Comparison of ENCODE assay signal across 8 cellular contexts in the genomic region with DNA sequence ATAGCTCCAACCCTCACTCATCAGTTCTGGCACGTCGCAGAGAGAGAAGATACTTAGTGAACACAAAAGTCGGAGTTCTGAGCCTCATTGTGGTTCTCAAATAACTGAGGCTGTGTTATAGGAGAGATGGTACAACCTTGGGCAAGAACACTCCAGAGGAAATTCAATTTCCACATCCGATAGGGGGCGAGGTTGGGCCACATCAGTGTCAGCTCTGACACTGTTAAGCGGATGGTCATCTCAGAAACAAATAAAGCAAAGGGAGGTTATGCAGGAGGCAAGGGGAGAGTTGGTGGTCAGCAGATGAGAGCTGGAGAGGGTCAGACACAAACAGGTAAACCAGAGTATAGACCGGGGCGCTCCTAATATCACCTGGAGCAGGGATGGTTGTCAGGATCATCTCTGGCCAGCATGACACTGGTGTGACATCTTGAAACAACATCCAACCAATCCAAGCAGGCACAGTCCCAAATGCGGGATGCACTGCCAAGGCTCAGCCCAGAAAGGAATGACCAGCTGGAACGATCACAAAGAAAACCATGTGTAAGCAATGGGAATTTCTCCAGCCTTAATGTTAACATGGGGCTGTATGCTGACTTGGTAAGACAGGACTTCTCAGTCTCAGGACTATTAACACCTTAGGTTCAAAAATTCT.
DNase-seq lines count a peak whose midpoint lies in the region; ATAC-seq lines count a peak whose summit lies in the region.

No MANE protein-coding gene starts in this region.

- H3K36me3 Mint-ChIP-seq in activated T-cell treated with anti-CD3 and anti-CD28 coated beads, Interleukin-2, amount 50 U/mL, for 4 hours (ENCODE audit: insufficient read depth) = no peaks in the 10 kb centered on the region

- DNase-seq in EH (ENCODE audit: low read depth) (peak; percentile 62), M059J (ENCODE audit: low read depth) (peak; percentile 65), cerebellar cortex (ENCODE audit: low spot score) (peak; percentile 94), mucosa of gallbladder (ENCODE audit: low spot score) (peak; percentile 15), inferior parietal cortex (ENCODE audit: extremely low spot score) (no peak), SW480 (ENCODE audit: low spot score) (no peak)
- no peak for DNase-seq in activated T-cell treated with anti-CD3 and anti-CD28 coated beads, Interleukin-2, amount 50 U/mL, for 4 hours

- no peaks in the 10 kb centered on the region for H3K9me3 Mint-ChIP-seq in activated T-cell treated with anti-CD3 and anti-CD28 coated beads, Interleukin-2, amount 50 U/mL, for 4 hours

- peaks cover 15% of the 10 kb centered on the region for H3K27me3 Mint-ChIP-seq in activated T-cell treated with anti-CD3 and anti-CD28 coated beads, Interleukin-2, amount 50 U/mL, for 4 hours (ENCODE audit: low read depth)

- peaks cover 5% of the 10 kb centered on the region for H3K4me1 Mint-ChIP-seq in activated T-cell treated with anti-CD3 and anti-CD28 coated beads, Interleukin-2, amount 50 U/mL, for 4 hours (ENCODE audit: low read depth)

- no peak for ATAC-seq in activated T-cell treated with anti-CD3 and anti-CD28 coated beads, Interleukin-2, amount 50 U/mL, for 4 hours
- no peak for ATAC-seq in GM21576 (IDR thresholded peaks at IDR 0.05; ENCODE audit: unreplicated experiment)

- H3K4me3 Mint-ChIP-seq in activated T-cell treated with anti-CD3 and anti-CD28 coated beads, Interleukin-2, amount 50 U/mL, for 4 hours = no peak overlapping the region

Comparison
In these comparisons a context has a peak if more than half of its experiments do, and no peak if none do; other contexts are left out.
1. DNase-seq: peak in EH (single experiment), M059J (single experiment), cerebellar cortex (single experiment) and mucosa of gallbladder (single experiment); none in inferior parietal cortex (single experiment), SW480 (single experiment) and activated T-cell treated with anti-CD3 and anti-CD28 coated beads, Interleukin-2, amount 50 U/mL, for 4 hours (single experiment).